ENCODE assay signal across 22 cellular contexts in genomic region chr11:67999201-67999629, GRCh38. TPM values are rescaled to one million over a fixed set of nuclear protein-coding genes. Genes with fewer than 3 reads are reported as not detected.
DNase-seq lines count a peak whose midpoint lies in the region; ATAC-seq, FAIRE-seq and TF ChIP-seq lines count a peak whose summit lies in the region.
"Had no signal": no experiment of that assay in that cellular context is flagged by ENCODE, and none has a peak within 500 bp of the region (broad histone marks: within the 10 kb centered on the region; RNA-seq: fewer than 3 reads in every experiment).

No MANE protein-coding gene starts in this region.

- no peak overlapping the region for H2BK15ac ChIP-seq in H1 (ENCODE audit: low read length)

- H3K14ac ChIP-seq in H1 (ENCODE audit: insufficient read length): no peak overlapping the region

- H3K9me2 ChIP-seq in Loucy (replicated peaks; ENCODE audit: low read depth, low read length): no peaks in the 10 kb centered on the region

- H4K20me1 ChIP-seq in Loucy (ENCODE audit: insufficient read depth, low read length, poor library complexity, severe bottlenecking): no peaks in the 10 kb centered on the region
- peaks cover 0 to 2% of the 10 kb centered on the region in 2 experiments for H4K20me1 ChIP-seq in H1 (replicated peaks in 1 of 2; ENCODE audit: control insufficient read depth in 1 of 2, insufficient read depth in 2 of 2, low read length in 2 of 2)
- H4K20me1 ChIP-seq in osteoblast (ENCODE audit: insufficient read depth, low read length): no peaks in the 10 kb centered on the region

- peaks cover 13% of the 10 kb centered on the region for H3K23me2 ChIP-seq in H1 (ENCODE audit: low read depth, low read length)

- no peak for ATAC-seq in HG02759 (IDR thresholded peaks at IDR 0.05; ENCODE audit: unreplicated experiment)

- H3K4me1 ChIP-seq in Loucy (ENCODE audit: insufficient read depth, low read length, poor library complexity, severe bottlenecking) (peaks cover 29% of the 10 kb centered on the region), H1 (replicated peaks in 1 of 4; ENCODE audit: control insufficient read depth in 3 of 4, insufficient read depth in 4 of 4, low read length in 3 of 4) (peaks cover 0 to 14% (median 10%) of the 10 kb centered on the region in 4 experiments; a peak in 5 of 7 replicates), osteoblast (ENCODE audit: insufficient read depth, low read length) (peaks cover 2% of the 10 kb centered on the region)

- no peak for TF ChIP-seq CTCF in GM12865 (IDR thresholded peaks at IDR 0.05; ENCODE audit: insufficient read depth, low read depth, low read length, missing control alignments)
- TF ChIP-seq CTCF in Loucy (conservative IDR thresholded peaks at IDR 0.05; ENCODE audit: low read length): no peak
- TF ChIP-seq CTCF in H1 (IDR thresholded peaks at IDR 0.05; ENCODE audit: control extremely low read depth in 1 of 3, insufficient read depth in 1 of 3, low read depth in 1 of 3, low read length in 3 of 3): no peak
- TF ChIP-seq CTCF in osteoblast (IDR thresholded peaks at IDR 0.05; ENCODE audit: extremely low read depth, low read depth, low read length): no peak

- no peak overlapping the region for H2BK20ac ChIP-seq in H1 (ENCODE audit: low read length)

- H4K5ac ChIP-seq in H1 (ENCODE audit: insufficient read length, low read depth, low read length): no peak overlapping the region

- H2BK5ac ChIP-seq in H1 (ENCODE audit: low read depth, low read length): no peak overlapping the region

- H3K9ac ChIP-seq in Loucy (ENCODE audit: low read depth, low read length, poor library complexity, severe bottlenecking): no peak overlapping the region
- H3K9ac ChIP-seq in H1 (replicated peaks in 1 of 4; ENCODE audit: extremely low read depth in 1 of 4, low read depth in 3 of 4, low read length in 3 of 4): no peak overlapping the region

- H3K23ac ChIP-seq in H1 (ENCODE audit: insufficient read length): no peak overlapping the region

- H3K9me3 ChIP-seq in Loucy (ENCODE audit: insufficient read depth, low read depth, low read length) (no peaks in the 10 kb centered on the region), H1 (ENCODE audit: insufficient read depth in 2 of 2, low read depth in 1 of 2, low read length in 1 of 2) (no peaks in the 10 kb centered on the region), osteoblast (ENCODE audit: low read depth, low read length) (no peaks in the 10 kb centered on the region)
- H3K9me3 ChIP-seq: Peyer's patch had no signal

- peak overlapping the region; percentile 58 for H3K4me2 ChIP-seq in Loucy (ENCODE audit: low read depth, low read length, poor library complexity, severe bottlenecking)
- H3K4me2 ChIP-seq in H1 (ENCODE audit: insufficient read depth in 1 of 2, low read depth in 2 of 2, low read length in 2 of 2): no peak overlapping the region
- H3K4me2 ChIP-seq in osteoblast (ENCODE audit: insufficient read depth, low read length): no peak overlapping the region

- H3K36me3 ChIP-seq in Loucy (ENCODE audit: insufficient read depth, low read length): no peaks in the 10 kb centered on the region
- H3K36me3 ChIP-seq in H1 (ENCODE audit: control insufficient read depth in 2 of 4, insufficient read depth in 4 of 4, low read length in 3 of 4): no peaks in the 10 kb centered on the region
- no peaks in the 10 kb centered on the region for H3K36me3 ChIP-seq in osteoblast (ENCODE audit: insufficient read depth, low read length)

- H3F3A ChIP-seq in Loucy (ENCODE audit: low read depth): no peaks in the 10 kb centered on the region

- H3K79me2 ChIP-seq in Loucy (ENCODE audit: insufficient read depth, low read length) (no peaks in the 10 kb centered on the region), H1 (ENCODE audit: control insufficient read depth in 1 of 2, insufficient read depth in 2 of 2, low read length in 2 of 2) (no peaks in the 10 kb centered on the region), osteoblast (ENCODE audit: insufficient read depth, low read length) (no peaks in the 10 kb centered on the region)

- 0 out of 2 replicates have a peak overlapping the region, but pooled peaks have one; percentile 3 for H2AK5ac ChIP-seq in H1 (ENCODE audit: low read depth, low read length)

- TF ChIP-seq RAD21 in H1 (IDR thresholded peaks at IDR 0.05 in 1 of 2, conservative IDR thresholded peaks at IDR 0.05 in 1 of 2; ENCODE audit: low read depth in 2 of 2, low read length in 2 of 2): no peak

- H3K27ac ChIP-seq in H1 (ENCODE audit: low read depth, low read length) (no peak overlapping the region), osteoblast (ENCODE audit: low read depth, low read length) (no peak overlapping the region)
- H3K27ac ChIP-seq: SK-N-MC had no signal

- H2AFZ ChIP-seq in Loucy (ENCODE audit: low read length): no peak overlapping the region
- H2AFZ ChIP-seq in H1 (ENCODE audit: low read length): no peak overlapping the region
- H2AFZ ChIP-seq in osteoblast (ENCODE audit: low read length): no peak overlapping the region

- H2BK120ac ChIP-seq in H1 (replicated peaks; ENCODE audit: low read depth, low read length): no peak overlapping the region

- H4K8ac ChIP-seq in H1 (ENCODE audit: extremely low read depth, insufficient read depth, low read length): no peak overlapping the region; the same call in 1 of the 2 replicates

- POLR2A ChIA-PET in H1 (lab: Charles Lee; ENCODE audit: partially characterized antibody): interaction anchor here (0.8 kb wide), 1 partner anchor 11 kb away, joined by 3 read pairs; the partner anchor contains the start of gene ALDH3B1

- WGBS in H1 (ENCODE audit: extremely low coverage in 1 of 2, insufficient coverage in 1 of 2, insufficient read length in 1 of 2, insufficient replicate concordance in 2 of 2, low coverage in 1 of 2, low lambda C conversion rate in 2 of 2, missing lambda C conversion rate in 1 of 2), 2 experiments: 91% methylated on average over 13 of the region's 13 CpGs; no CpG with 5 or more reads in 1 of the 2 experiments

- H3K4me3 ChIP-seq in GM12865 (ENCODE audit: low read depth, low read length): no peak overlapping the region
- no peak overlapping the region for H3K4me3 ChIP-seq in Loucy (ENCODE audit: low read length, poor library complexity, severe bottlenecking)
- H3K4me3 ChIP-seq in H1 (ENCODE audit: extremely low read depth in 1 of 4, insufficient read depth in 2 of 4, low read depth in 3 of 4, low read length in 4 of 4): no peak overlapping the region
- H3K4me3 ChIP-seq in osteoblast (ENCODE audit: insufficient read depth, low read length): no peak overlapping the region
- H3K4me3 ChIP-seq: Peyer's patch, SK-N-MC had no signal

- no peak for TF ChIP-seq POLR2A in H1 (IDR thresholded peaks at IDR 0.05; ENCODE audit: control extremely low read depth in 1 of 2, low read depth in 2 of 2, low read length in 2 of 2)

- no peak overlapping the region for H3K56ac ChIP-seq in H1 (replicated peaks; ENCODE audit: insufficient read length, low read depth, low read length)

- TF ChIP-seq EP300 in H1 (IDR thresholded peaks at IDR 0.05; ENCODE audit: borderline replicate concordance in 1 of 2, low read depth in 2 of 2, low read length in 2 of 2): no peak

- no peak for FAIRE-seq in H1 (lab: Jason Lieb, UNC)
- FAIRE-seq: A204.1 had no signal

- no peak overlapping the region for H3K4ac ChIP-seq in H1 (replicated peaks; ENCODE audit: insufficient read length, low read depth, low read length)

- H3K79me1 ChIP-seq in H1 (ENCODE audit: low read depth, low read length): no peaks in the 10 kb centered on the region

- peak; percentile 0 for DNase-seq in GM12865 (ENCODE audit: low read depth)
- no peak for DNase-seq in H1 (ENCODE audit: low read depth in 1 of 2, low spot score in 2 of 2)
- peak; percentile 37 for DNase-seq in osteoblast (ENCODE audit: insufficient read length, low spot score, missing footprints)
- no peak for DNase-seq in NCI-H1694 (lab: John Stamatoyannopoulos, UW)
- DNase-seq in NCI-H1092 (lab: John Stamatoyannopoulos, UW): no peak
- DNase-seq in SHP77 treated with DMSO at 0.1 percent for 48 hours (lab: John Stamatoyannopoulos, UW): no peak
- DNase-seq: CD4-positive, alpha-beta memory T cell; DMS153; GDM1; GOT3; HFFc6; Karpas-422; MM.1S; NCI-H1092 treated with DMSO at 0.1 percent for 48 hours; NCI-H2081 treated with DMSO at 0.1 percent for 48 hours; NCI-H446 treated with DMSO at 0.1 percent for 48 hours; NK-92 treated with Interleukin-12 subunit alpha and Interleukin-12 subunit beta, amount 100 ng/mL, for 24 hours had no signal

- H3K18ac ChIP-seq in H1 (ENCODE audit: extremely low read depth, low read length): no peak overlapping the region

- H3K27me3 ChIP-seq in Loucy (ENCODE audit: insufficient read depth, low read length, poor library complexity, severe bottlenecking) (no peaks in the 10 kb centered on the region), H1 (replicated peaks in 1 of 4; ENCODE audit: control insufficient read depth in 3 of 4, extremely low read depth in 1 of 4, insufficient read depth in 3 of 4, low read length in 3 of 4) (peaks cover 0 to 5% (median under 1%) of the 10 kb centered on the region in 4 experiments; a peak in 1 of 7 replicates), osteoblast (ENCODE audit: insufficient read depth, low read length) (no peaks in the 10 kb centered on the region)
- H3K27me3 ChIP-seq: Peyer's patch had no signal

- CTCF ChIA-PET in H1 (lab: Charles Lee; ENCODE audit: partially characterized antibody): interaction anchor here (0.6 to 3.9 kb wide), 4 partner anchors 10 to 149 kb away, joined by 3 to 20 read pairs (median 4); partner anchors contain the start of gene ALDH3B1

- no peak overlapping the region for H2BK12ac ChIP-seq in H1 (ENCODE audit: low read depth, low read length)

- no peak overlapping the region for H4K91ac ChIP-seq in H1 (replicated peaks; ENCODE audit: insufficient read length, low read length)

RNA-seq across cellular contexts. Expression of gene UNC93B1, which starts 4.7 kb away (rescaled TPM):
- total RNA-seq in H1 (2021; fragmentation: NEBNext Ultra II Directional; extraction: Animal tissue kit (Norgen Biotek cat#: 25700)): 18.9 and 19.2 TPM in 2 replicates
- 34.3 and 40.8 TPM in 2 replicates for polyA plus RNA-seq in H1 (2011; rRNA removed)
- polyA plus RNA-seq in H1 (2011; cell fraction: cytosol; rRNA removed): 24.6 TPM
- polyA plus RNA-seq in H1 (2011; cell fraction: nucleus; rRNA removed): 53.5 TPM
- polyA plus RNA-seq in H1 (2012, experiment 1 of 2): 8.7 to 20.4 TPM (median 17.7 TPM) in 4 replicates
- 16.4 TPM for polyA plus RNA-seq in H1 (2012, experiment 2 of 2)
- 22.0 TPM for polyA plus RNA-seq in H1 (2013, experiment 1 of 2)
- 22.4 TPM for polyA plus RNA-seq in H1 (2013, experiment 2 of 2)
- polyA minus RNA-seq in H1 (2011; rRNA and poly(A)+ RNA removed): 20.6 and 26.5 TPM in 2 replicates
- 14.0 TPM for polyA minus RNA-seq in H1 (2011; cell fraction: cytosol; rRNA and poly(A)+ RNA removed)
- polyA minus RNA-seq in H1 (2011; cell fraction: nucleus; rRNA and poly(A)+ RNA removed): 24.7 TPM
- total RNA-seq in osteoblast: 36.5 and 39.8 TPM in 2 replicates

RNA-seq across cellular contexts. Expression of gene ALDH3B1, which starts 10.9 kb away (rescaled TPM):
- 0.27 and 0.32 TPM in 2 replicates for total RNA-seq in H1 (2021; fragmentation: NEBNext Ultra II Directional; extraction: Animal tissue kit (Norgen Biotek cat#: 25700))
- polyA plus RNA-seq in H1 (2011; rRNA removed): 0.47 TPM in 2 replicates
- 0.50 TPM for polyA plus RNA-seq in H1 (2011; cell fraction: cytosol; rRNA removed)
- polyA plus RNA-seq in H1 (2011; cell fraction: nucleus; rRNA removed): 0.53 TPM
- polyA plus RNA-seq in H1 (2012, experiment 1 of 2): 0.62 to 1.1 TPM (median 0.75 TPM) in 4 replicates
- polyA plus RNA-seq in H1 (2012, experiment 2 of 2): 0.26 TPM
- polyA plus RNA-seq in H1 (2013, experiment 1 of 2): 0.18 TPM
- 0.26 TPM for polyA plus RNA-seq in H1 (2013, experiment 2 of 2)
- polyA minus RNA-seq in H1 (2011; rRNA and poly(A)+ RNA removed): 0.16 and 0.34 TPM in 2 replicates
- polyA minus RNA-seq in H1 (2011; cell fraction: cytosol; rRNA and poly(A)+ RNA removed): 0.88 TPM
- polyA minus RNA-seq in H1 (2011; cell fraction: nucleus; rRNA and poly(A)+ RNA removed): 0.50 TPM
- total RNA-seq in osteoblast: 59.5 and 63.0 TPM in 2 replicates
- polyA plus RNA-seq: CD4-positive, alpha-beta memory T cell had no signal

RNA-seq across cellular contexts. Expression of gene NDUFS8, which starts 31.3 kb away (rescaled TPM):
- 182 and 199 TPM in 2 replicates for total RNA-seq in H1 (2021; fragmentation: NEBNext Ultra II Directional; extraction: Animal tissue kit (Norgen Biotek cat#: 25700))
- polyA plus RNA-seq in H1 (2011; rRNA removed): 291 and 406 TPM in 2 replicates
- polyA plus RNA-seq in H1 (2011; cell fraction: cytosol; rRNA removed): 222 TPM
- polyA plus RNA-seq in H1 (2011; cell fraction: nucleus; rRNA removed): 253 TPM
- 92.1 to 255 TPM (median 248 TPM) in 4 replicates for polyA plus RNA-seq in H1 (2012, experiment 1 of 2)
- polyA plus RNA-seq in H1 (2012, experiment 2 of 2): 348 TPM
- 130 TPM for polyA plus RNA-seq in H1 (2013, experiment 1 of 2)
- 128 TPM for polyA plus RNA-seq in H1 (2013, experiment 2 of 2)
- polyA minus RNA-seq in H1 (2011; rRNA and poly(A)+ RNA removed): 69.8 and 77.8 TPM in 2 replicates
- polyA minus RNA-seq in H1 (2011; cell fraction: cytosol; rRNA and poly(A)+ RNA removed): 133 TPM
- 92.8 TPM for polyA minus RNA-seq in H1 (2011; cell fraction: nucleus; rRNA and poly(A)+ RNA removed)
- 60.7 and 73.1 TPM in 2 replicates for total RNA-seq in osteoblast

RNA-seq across cellular contexts. Expression of gene TCIRG1, which starts 39.6 kb away (rescaled TPM):
- total RNA-seq in H1 (2021; fragmentation: NEBNext Ultra II Directional; extraction: Animal tissue kit (Norgen Biotek cat#: 25700)): 25.3 and 25.7 TPM in 2 replicates
- 39.6 and 50.2 TPM in 2 replicates for polyA plus RNA-seq in H1 (2011; rRNA removed)
- polyA plus RNA-seq in H1 (2011; cell fraction: cytosol; rRNA removed): 35.8 TPM
- 287 TPM for polyA plus RNA-seq in H1 (2011; cell fraction: nucleus; rRNA removed)
- polyA plus RNA-seq in H1 (2012, experiment 1 of 2): 12.7 to 29.5 TPM (median 24.4 TPM) in 4 replicates
- polyA plus RNA-seq in H1 (2012, experiment 2 of 2): 16.1 TPM
- 25.3 TPM for polyA plus RNA-seq in H1 (2013, experiment 1 of 2)
- 21.2 TPM for polyA plus RNA-seq in H1 (2013, experiment 2 of 2)
- polyA minus RNA-seq in H1 (2011; rRNA and poly(A)+ RNA removed): 10.0 and 11.3 TPM in 2 replicates
- polyA minus RNA-seq in H1 (2011; cell fraction: cytosol; rRNA and poly(A)+ RNA removed): 15.0 TPM
- 43.9 TPM for polyA minus RNA-seq in H1 (2011; cell fraction: nucleus; rRNA and poly(A)+ RNA removed)
- 85.4 and 87.5 TPM in 2 replicates for total RNA-seq in osteoblast

Comparison
In these comparisons a context has a peak if more than half of its experiments do, and no peak if none do; other contexts are left out.
1. DNase-seq: peak in GM12865 (single experiment) and osteoblast (single experiment); none in H1 (0 of 2), NCI-H1694 (single experiment), NCI-H1092 (single experiment) and SHP77 treated with DMSO at 0.1 percent for 48 hours (single experiment).
2. RNA of gene ALDH3B1, which starts 10.9 kb away (total RNA-seq): 59.5 to 63.0 TPM in osteoblast; 0.27 to 0.32 TPM in H1; every median in the first group is over 10 times any median in the second.